9 cellular contexts compared by ENCODE assay signal in the genomic region with DNA sequence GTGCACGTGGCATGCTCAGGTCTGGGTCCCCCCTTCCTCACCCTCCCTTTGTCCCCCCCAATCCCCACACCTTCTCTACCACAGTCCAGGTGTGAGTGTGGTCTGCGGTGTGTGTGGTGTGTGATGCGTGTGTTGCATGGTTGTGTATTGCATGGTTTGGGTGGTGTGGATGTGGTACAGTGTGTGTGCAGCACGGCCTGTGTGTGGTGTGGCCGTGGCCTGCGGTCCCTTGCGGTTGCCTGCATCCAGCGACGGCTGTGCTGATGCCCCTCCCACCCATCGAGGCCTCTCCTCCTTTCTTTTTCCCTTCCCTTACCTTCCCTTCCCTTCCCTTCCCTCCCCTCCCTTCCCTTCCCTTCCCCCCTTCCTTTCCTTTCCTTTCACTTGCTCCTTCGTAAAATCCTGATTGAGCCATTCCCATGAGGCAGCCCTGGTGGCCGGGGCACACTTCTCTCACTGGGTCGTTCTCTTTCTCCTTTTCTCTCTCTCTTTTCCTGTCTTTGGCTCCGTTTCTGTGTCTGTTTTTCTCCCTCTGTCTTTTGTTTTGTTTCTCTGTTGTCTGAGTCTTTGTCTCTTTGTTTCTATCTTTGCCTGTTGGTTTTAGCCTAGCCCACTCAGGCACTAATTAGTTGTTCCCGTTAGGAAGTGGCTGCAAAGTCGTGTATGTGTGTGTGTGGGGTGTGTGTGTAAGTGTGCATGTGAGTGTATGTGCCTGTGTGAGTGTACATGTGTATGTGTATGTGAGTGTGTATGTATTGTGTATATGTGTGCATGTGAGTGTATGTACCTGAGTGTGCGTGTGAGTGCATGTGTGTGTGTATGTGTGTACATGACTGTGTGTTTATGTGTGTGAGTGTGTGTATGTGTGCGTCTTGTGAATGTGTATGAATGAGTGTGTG.
A peak's percentile ranks its signal among the peaks of the same experiment; 100 is the strongest.
DNase-seq lines count a peak whose midpoint lies in the region; ATAC-seq, FAIRE-seq and TF ChIP-seq lines count a peak whose summit lies in the region.
"Had no signal": no experiment of that assay in that cellular context is flagged by ENCODE, and none has a peak within 500 bp of the region (broad histone marks: within the 10 kb centered on the region; RNA-seq: fewer than 3 reads in every experiment).

No MANE protein-coding gene starts in this region.

- H3K4me3 ChIP-seq in BJ (ENCODE audit: low read depth, low read length) (peak overlapping the region; percentile 32), mesodermal cell (ENCODE audit: extremely low read depth, insufficient read depth, low read length, poor library complexity, severe bottlenecking) (no peak overlapping the region)

- intact Hi-C loops in activated CD8-positive, alpha-beta T cell treated with anti-CD3 and anti-CD28 coated beads for 36 hours (cut with micrococcal nuclease) = no loop called here

- no peak overlapping the region for H3K4me3 Mint-ChIP-seq in activated CD8-positive, alpha-beta T cell treated with anti-CD3 and anti-CD28 coated beads for 36 hours

- 52 to 53% methylated on average over 5 to 6 of the region's 18 CpGs for WGBS in mesodermal cell (ENCODE audit: insufficient coverage in 2 of 2), 2 experiments

- H3K36me3 Mint-ChIP-seq in activated CD8-positive, alpha-beta T cell treated with anti-CD3 and anti-CD28 coated beads for 36 hours (ENCODE audit: low read depth) = no peaks in the 10 kb centered on the region

- POLR2A ChIA-PET in BJ (lab: Charles Lee) = interaction anchor here (0.6 kb wide), 1 partner anchor 115 kb away, joined by 3 read pairs; no protein-coding TSS in a partner anchor
- POLR2A ChIA-PET in activated CD8-positive, alpha-beta T cell treated with anti-CD3 and anti-CD28 coated beads for 36 hours (lab: Charles Lee) = no interaction called here

- peaks cover 4% of the 10 kb centered on the region for H3K4me1 Mint-ChIP-seq in activated CD8-positive, alpha-beta T cell treated with anti-CD3 and anti-CD28 coated beads for 36 hours (ENCODE audit: low read depth)

- peaks cover 24% of the 10 kb centered on the region for H3K4me1 ChIP-seq in mesodermal cell (ENCODE audit: control insufficient read depth, insufficient read depth, low read length, poor library complexity, severe bottlenecking)

- no peak overlapping the region for H3K27ac Mint-ChIP-seq in activated CD8-positive, alpha-beta T cell treated with anti-CD3 and anti-CD28 coated beads for 36 hours

- TF ChIP-seq POLR2A in GM12891 (IDR thresholded peaks at IDR 0.05; ENCODE audit: low read depth, low read length) = no peak

- no peak for TF ChIP-seq CTCF in BJ (IDR thresholded peaks at IDR 0.05; ENCODE audit: insufficient read depth, low read depth, low read length)
- no peak for TF ChIP-seq CTCF in activated CD8-positive, alpha-beta T cell treated with anti-CD3 and anti-CD28 coated beads for 36 hours (IDR thresholded peaks at IDR 0.05)

- FAIRE-seq in GM12891 (lab: Jason Lieb, UNC) = peak; percentile 99

- peaks cover 13% of the 10 kb centered on the region for H3K27me3 ChIP-seq in BJ (ENCODE audit: control insufficient read depth, insufficient read depth, low read length)

- H3K36me3 ChIP-seq in BJ (ENCODE audit: control insufficient read depth, insufficient read depth, low read length) = no peaks in the 10 kb centered on the region
- no peaks in the 10 kb centered on the region for H3K36me3 ChIP-seq in mesodermal cell (ENCODE audit: control insufficient read depth, insufficient read depth, low read length)

- no peak for DNase-seq in BJ (ENCODE audit: low read depth)
- DNase-seq in GM12891 (ENCODE audit: insufficient read length, low spot score) = no peak
- peak; percentile 30 for DNase-seq in activated CD8-positive, alpha-beta T cell treated with anti-CD3 and anti-CD28 coated beads for 36 hours
- DNase-seq in nucleus accumbens (lab: John Stamatoyannopoulos, UW) = no peak
- DNase-seq: hippocampal formation had no signal

- H3K9me3 ChIP-seq in mesodermal cell (ENCODE audit: control insufficient read depth, low read length) = no peaks in the 10 kb centered on the region

- CTCF ChIA-PET in BJ (lab: Yijun Ruan, JAX) = interaction anchor here (0.7 kb wide), 1 partner anchor 53 kb away, joined by 4 read pairs; no protein-coding TSS in a partner anchor
- CTCF ChIA-PET in activated CD8-positive, alpha-beta T cell treated with anti-CD3 and anti-CD28 coated beads for 36 hours (lab: Charles Lee) = no interaction called here

- peak overlapping the region; percentile 53 for H3K27ac ChIP-seq in mesodermal cell (ENCODE audit: low read depth, low read length, severe bottlenecking)

- no peaks in the 10 kb centered on the region for H3K9me3 Mint-ChIP-seq in activated CD8-positive, alpha-beta T cell treated with anti-CD3 and anti-CD28 coated beads for 36 hours

- peaks cover 20% of the 10 kb centered on the region for H3K27me3 Mint-ChIP-seq in activated CD8-positive, alpha-beta T cell treated with anti-CD3 and anti-CD28 coated beads for 36 hours

- ATAC-seq in activated CD8-positive, alpha-beta T cell treated with anti-CD3 and anti-CD28 coated beads for 36 hours = no peak
- no peak for ATAC-seq in HG03460 (IDR thresholded peaks at IDR 0.05; ENCODE audit: unreplicated experiment)
- no peak for ATAC-seq in HG02763 (IDR thresholded peaks at IDR 0.05; ENCODE audit: unreplicated experiment)
- no peak for ATAC-seq in HG03139 (IDR thresholded peaks at IDR 0.05; ENCODE audit: unreplicated experiment)

TF ChIP-seq in GM12891, 5 proteins besides CTCF, POLR2A, EP300 and RAD21:
- TF ChIP-seq SPI1 (IDR thresholded peaks at IDR 0.05; ENCODE audit: low read depth, low read length) = no peak
- TF ChIP-seq POLR2AphosphoS5 (IDR thresholded peaks at IDR 0.05; ENCODE audit: low read depth, low read length) = no peak
